In genomic region chr5:62649476-62650113, GRCh38 we compare ENCODE assay signal across 1 cellular context.
TF ChIP-seq lines count a peak whose summit lies in the region.

No MANE protein-coding gene starts in this region.

TF ChIP-seq in H1, 55 proteins besides CTCF, POLR2A, EP300 and RAD21:
- TF ChIP-seq CREB1 (IDR thresholded peaks at IDR 0.05) = no peak
- no peak for TF ChIP-seq SP4 (IDR thresholded peaks at IDR 0.05; ENCODE audit: low read length)
- no peak for TF ChIP-seq TBP (IDR thresholded peaks at IDR 0.05; ENCODE audit: low read depth, low read length)
- TF ChIP-seq E2F6 (IDR thresholded peaks at IDR 0.05) = no peak
